Comparison of ENCODE assay signal across 1 cellular context in genomic region chr4:5746829-5747745, GRCh38.
TF ChIP-seq lines count a peak whose summit lies in the region.

No MANE protein-coding gene starts in this region.

TF ChIP-seq in IMR-90, 13 proteins besides CTCF, POLR2A, EP300 and RAD21 (continued from another document):
- TF ChIP-seq MXI1 (IDR thresholded peaks at IDR 0.05; ENCODE audit: borderline replicate concordance, low read depth, low read length) (no peak), MAZ (IDR thresholded peaks at IDR 0.05; ENCODE audit: borderline replicate concordance, low read depth, low read length) (no peak), CHD1 (IDR thresholded peaks at IDR 0.05; ENCODE audit: low read depth, low read length) (no peak), USF2 (IDR thresholded peaks at IDR 0.05; ENCODE audit: low read depth, low read length) (no peak)
TF ChIP-seq in IMR-90: peak in this region for 2.
